1 cellular context compared by ENCODE assay signal in the genomic region with DNA sequence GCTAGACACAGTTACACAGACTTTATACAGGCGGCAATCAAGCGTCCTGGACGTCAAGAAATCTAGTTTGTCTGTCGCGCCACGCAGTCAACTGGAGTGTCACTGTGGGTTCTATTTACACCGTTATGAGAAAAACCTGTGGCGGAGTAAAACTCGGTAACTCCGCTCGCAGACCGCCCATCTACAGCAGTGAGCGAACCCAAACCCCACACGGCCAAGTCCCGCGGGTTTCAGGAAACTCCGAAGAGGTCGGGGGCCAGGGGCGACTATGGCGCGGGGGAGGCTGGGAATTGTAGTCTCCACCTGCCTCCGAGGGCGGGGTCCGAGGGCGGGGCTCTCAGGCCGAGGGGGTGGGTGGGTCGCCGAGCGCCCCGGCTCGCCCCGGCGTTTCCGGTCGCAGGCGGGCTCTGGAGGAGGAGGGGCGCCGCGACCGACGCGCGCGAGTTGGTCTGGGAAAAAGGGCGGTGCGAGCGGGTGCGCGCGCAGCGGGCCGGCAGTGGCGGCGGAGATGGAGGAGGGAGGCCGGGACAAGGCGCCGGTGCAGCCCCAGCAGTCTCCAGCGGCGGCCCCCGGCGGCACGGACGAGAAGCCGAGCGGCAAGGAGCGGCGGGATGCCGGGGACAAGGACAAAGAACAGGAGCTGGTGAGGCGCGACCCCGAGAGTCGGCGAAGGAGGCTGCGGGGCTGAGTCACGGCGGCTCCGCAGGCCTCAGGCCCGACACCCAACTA.
TF ChIP-seq lines count a peak whose summit lies in the region.

A gene (plus strand): TSS at position 483 of the 729 bp plus-strand sequence. CDS start 26 bp downstream, at position 509.

TF ChIP-seq in K562, 482 proteins besides CTCF, POLR2A, EP300 and RAD21 (continued from another document and continues in another):
- TF ChIP-seq, protein P1, sequence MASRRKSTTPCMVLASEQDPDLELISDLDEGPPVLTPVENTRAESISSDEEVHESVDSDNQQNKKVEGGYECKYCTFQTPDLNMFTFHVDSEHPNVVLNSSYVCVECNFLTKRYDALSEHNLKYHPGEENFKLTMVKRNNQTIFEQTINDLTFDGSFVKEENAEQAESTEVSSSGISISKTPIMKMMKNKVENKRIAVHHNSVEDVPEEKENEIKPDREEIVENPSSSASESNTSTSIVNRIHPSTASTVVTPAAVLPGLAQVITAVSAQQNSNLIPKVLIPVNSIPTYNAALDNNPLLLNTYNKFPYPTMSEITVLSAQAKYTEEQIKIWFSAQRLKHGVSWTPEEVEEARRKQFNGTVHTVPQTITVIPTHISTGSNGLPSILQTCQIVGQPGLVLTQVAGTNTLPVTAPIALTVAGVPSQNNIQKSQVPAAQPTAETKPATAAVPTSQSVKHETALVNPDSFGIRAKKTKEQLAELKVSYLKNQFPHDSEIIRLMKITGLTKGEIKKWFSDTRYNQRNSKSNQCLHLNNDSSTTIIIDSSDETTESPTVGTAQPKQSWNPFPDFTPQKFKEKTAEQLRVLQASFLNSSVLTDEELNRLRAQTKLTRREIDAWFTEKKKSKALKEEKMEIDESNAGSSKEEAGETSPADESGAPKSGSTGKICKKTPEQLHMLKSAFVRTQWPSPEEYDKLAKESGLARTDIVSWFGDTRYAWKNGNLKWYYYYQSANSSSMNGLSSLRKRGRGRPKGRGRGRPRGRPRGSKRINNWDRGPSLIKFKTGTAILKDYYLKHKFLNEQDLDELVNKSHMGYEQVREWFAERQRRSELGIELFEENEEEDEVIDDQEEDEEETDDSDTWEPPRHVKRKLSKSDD (conservative IDR thresholded peaks at IDR 0.05; ENCODE audit: low read length) = no peak
- TF ChIP-seq, protein P2, sequence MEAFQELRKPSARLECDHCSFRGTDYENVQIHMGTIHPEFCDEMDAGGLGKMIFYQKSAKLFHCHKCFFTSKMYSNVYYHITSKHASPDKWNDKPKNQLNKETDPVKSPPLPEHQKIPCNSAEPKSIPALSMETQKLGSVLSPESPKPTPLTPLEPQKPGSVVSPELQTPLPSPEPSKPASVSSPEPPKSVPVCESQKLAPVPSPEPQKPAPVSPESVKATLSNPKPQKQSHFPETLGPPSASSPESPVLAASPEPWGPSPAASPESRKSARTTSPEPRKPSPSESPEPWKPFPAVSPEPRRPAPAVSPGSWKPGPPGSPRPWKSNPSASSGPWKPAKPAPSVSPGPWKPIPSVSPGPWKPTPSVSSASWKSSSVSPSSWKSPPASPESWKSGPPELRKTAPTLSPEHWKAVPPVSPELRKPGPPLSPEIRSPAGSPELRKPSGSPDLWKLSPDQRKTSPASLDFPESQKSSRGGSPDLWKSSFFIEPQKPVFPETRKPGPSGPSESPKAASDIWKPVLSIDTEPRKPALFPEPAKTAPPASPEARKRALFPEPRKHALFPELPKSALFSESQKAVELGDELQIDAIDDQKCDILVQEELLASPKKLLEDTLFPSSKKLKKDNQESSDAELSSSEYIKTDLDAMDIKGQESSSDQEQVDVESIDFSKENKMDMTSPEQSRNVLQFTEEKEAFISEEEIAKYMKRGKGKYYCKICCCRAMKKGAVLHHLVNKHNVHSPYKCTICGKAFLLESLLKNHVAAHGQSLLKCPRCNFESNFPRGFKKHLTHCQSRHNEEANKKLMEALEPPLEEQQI (IDR thresholded peaks at IDR 0.05) = no peak
- no peak for TF ChIP-seq ZNF232 (CRISPR knock-in tag; IDR thresholded peaks at IDR 0.05)
- TF ChIP-seq SAP30 (IDR thresholded peaks at IDR 0.05; ENCODE audit: borderline replicate concordance, insufficient read depth, low read depth, low read length, poor library complexity, severe bottlenecking) = peak; percentile 60
- TF ChIP-seq GABPA (tag; conservative IDR thresholded peaks at IDR 0.05; ENCODE audit: low read depth) = peak; percentile 92
- peak; percentile 73 for TF ChIP-seq ARHGAP35 (IDR thresholded peaks at IDR 0.05; ENCODE audit: partially characterized antibody)
- no peak for TF ChIP-seq ZNF146 (CRISPR knock-in tag; IDR thresholded peaks at IDR 0.05; ENCODE audit: unreplicated experiment)
- no peak for TF ChIP-seq YBX1 (IDR thresholded peaks at IDR 0.05)
- no peak for TF ChIP-seq NCOA2 (IDR thresholded peaks at IDR 0.05; ENCODE audit: partially characterized antibody in 2 of 2)
- TF ChIP-seq RBM22 (IDR thresholded peaks at IDR 0.05; ENCODE audit: low read depth, low read length, poor library complexity, severe bottlenecking) = no peak
- TF ChIP-seq, protein P3, sequence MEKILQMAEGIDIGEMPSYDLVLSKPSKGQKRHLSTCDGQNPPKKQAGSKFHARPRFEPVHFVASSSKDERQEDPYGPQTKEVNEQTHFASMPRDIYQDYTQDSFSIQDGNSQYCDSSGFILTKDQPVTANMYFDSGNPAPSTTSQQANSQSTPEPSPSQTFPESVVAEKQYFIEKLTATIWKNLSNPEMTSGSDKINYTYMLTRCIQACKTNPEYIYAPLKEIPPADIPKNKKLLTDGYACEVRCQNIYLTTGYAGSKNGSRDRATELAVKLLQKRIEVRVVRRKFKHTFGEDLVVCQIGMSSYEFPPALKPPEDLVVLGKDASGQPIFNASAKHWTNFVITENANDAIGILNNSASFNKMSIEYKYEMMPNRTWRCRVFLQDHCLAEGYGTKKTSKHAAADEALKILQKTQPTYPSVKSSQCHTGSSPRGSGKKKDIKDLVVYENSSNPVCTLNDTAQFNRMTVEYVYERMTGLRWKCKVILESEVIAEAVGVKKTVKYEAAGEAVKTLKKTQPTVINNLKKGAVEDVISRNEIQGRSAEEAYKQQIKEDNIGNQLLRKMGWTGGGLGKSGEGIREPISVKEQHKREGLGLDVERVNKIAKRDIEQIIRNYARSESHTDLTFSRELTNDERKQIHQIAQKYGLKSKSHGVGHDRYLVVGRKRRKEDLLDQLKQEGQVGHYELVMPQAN (IDR thresholded peaks at IDR 0.05; ENCODE audit: borderline replicate concordance) = no peak
- TF ChIP-seq, protein P4, sequence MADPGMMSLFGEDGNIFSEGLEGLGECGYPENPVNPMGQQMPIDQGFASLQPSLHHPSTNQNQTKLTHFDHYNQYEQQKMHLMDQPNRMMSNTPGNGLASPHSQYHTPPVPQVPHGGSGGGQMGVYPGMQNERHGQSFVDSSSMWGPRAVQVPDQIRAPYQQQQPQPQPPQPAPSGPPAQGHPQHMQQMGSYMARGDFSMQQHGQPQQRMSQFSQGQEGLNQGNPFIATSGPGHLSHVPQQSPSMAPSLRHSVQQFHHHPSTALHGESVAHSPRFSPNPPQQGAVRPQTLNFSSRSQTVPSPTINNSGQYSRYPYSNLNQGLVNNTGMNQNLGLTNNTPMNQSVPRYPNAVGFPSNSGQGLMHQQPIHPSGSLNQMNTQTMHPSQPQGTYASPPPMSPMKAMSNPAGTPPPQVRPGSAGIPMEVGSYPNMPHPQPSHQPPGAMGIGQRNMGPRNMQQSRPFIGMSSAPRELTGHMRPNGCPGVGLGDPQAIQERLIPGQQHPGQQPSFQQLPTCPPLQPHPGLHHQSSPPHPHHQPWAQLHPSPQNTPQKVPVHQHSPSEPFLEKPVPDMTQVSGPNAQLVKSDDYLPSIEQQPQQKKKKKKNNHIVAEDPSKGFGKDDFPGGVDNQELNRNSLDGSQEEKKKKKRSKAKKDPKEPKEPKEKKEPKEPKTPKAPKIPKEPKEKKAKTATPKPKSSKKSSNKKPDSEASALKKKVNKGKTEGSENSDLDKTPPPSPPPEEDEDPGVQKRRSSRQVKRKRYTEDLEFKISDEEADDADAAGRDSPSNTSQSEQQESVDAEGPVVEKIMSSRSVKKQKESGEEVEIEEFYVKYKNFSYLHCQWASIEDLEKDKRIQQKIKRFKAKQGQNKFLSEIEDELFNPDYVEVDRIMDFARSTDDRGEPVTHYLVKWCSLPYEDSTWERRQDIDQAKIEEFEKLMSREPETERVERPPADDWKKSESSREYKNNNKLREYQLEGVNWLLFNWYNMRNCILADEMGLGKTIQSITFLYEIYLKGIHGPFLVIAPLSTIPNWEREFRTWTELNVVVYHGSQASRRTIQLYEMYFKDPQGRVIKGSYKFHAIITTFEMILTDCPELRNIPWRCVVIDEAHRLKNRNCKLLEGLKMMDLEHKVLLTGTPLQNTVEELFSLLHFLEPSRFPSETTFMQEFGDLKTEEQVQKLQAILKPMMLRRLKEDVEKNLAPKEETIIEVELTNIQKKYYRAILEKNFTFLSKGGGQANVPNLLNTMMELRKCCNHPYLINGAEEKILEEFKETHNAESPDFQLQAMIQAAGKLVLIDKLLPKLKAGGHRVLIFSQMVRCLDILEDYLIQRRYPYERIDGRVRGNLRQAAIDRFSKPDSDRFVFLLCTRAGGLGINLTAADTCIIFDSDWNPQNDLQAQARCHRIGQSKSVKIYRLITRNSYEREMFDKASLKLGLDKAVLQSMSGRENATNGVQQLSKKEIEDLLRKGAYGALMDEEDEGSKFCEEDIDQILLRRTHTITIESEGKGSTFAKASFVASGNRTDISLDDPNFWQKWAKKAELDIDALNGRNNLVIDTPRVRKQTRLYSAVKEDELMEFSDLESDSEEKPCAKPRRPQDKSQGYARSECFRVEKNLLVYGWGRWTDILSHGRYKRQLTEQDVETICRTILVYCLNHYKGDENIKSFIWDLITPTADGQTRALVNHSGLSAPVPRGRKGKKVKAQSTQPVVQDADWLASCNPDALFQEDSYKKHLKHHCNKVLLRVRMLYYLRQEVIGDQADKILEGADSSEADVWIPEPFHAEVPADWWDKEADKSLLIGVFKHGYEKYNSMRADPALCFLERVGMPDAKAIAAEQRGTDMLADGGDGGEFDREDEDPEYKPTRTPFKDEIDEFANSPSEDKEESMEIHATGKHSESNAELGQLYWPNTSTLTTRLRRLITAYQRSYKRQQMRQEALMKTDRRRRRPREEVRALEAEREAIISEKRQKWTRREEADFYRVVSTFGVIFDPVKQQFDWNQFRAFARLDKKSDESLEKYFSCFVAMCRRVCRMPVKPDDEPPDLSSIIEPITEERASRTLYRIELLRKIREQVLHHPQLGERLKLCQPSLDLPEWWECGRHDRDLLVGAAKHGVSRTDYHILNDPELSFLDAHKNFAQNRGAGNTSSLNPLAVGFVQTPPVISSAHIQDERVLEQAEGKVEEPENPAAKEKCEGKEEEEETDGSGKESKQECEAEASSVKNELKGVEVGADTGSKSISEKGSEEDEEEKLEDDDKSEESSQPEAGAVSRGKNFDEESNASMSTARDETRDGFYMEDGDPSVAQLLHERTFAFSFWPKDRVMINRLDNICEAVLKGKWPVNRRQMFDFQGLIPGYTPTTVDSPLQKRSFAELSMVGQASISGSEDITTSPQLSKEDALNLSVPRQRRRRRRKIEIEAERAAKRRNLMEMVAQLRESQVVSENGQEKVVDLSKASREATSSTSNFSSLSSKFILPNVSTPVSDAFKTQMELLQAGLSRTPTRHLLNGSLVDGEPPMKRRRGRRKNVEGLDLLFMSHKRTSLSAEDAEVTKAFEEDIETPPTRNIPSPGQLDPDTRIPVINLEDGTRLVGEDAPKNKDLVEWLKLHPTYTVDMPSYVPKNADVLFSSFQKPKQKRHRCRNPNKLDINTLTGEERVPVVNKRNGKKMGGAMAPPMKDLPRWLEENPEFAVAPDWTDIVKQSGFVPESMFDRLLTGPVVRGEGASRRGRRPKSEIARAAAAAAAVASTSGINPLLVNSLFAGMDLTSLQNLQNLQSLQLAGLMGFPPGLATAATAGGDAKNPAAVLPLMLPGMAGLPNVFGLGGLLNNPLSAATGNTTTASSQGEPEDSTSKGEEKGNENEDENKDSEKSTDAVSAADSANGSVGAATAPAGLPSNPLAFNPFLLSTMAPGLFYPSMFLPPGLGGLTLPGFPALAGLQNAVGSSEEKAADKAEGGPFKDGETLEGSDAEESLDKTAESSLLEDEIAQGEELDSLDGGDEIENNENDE (IDR thresholded peaks at IDR 0.05; ENCODE audit: low read depth, low read length) = no peak
- no peak for TF ChIP-seq ETS2 (tag; IDR thresholded peaks at IDR 0.05; ENCODE audit: borderline replicate concordance, poor library complexity, severe bottlenecking)
- no peak for TF ChIP-seq PRMT5 (CRISPR knock-in tag; IDR thresholded peaks at IDR 0.05)
- TF ChIP-seq, protein P5, sequence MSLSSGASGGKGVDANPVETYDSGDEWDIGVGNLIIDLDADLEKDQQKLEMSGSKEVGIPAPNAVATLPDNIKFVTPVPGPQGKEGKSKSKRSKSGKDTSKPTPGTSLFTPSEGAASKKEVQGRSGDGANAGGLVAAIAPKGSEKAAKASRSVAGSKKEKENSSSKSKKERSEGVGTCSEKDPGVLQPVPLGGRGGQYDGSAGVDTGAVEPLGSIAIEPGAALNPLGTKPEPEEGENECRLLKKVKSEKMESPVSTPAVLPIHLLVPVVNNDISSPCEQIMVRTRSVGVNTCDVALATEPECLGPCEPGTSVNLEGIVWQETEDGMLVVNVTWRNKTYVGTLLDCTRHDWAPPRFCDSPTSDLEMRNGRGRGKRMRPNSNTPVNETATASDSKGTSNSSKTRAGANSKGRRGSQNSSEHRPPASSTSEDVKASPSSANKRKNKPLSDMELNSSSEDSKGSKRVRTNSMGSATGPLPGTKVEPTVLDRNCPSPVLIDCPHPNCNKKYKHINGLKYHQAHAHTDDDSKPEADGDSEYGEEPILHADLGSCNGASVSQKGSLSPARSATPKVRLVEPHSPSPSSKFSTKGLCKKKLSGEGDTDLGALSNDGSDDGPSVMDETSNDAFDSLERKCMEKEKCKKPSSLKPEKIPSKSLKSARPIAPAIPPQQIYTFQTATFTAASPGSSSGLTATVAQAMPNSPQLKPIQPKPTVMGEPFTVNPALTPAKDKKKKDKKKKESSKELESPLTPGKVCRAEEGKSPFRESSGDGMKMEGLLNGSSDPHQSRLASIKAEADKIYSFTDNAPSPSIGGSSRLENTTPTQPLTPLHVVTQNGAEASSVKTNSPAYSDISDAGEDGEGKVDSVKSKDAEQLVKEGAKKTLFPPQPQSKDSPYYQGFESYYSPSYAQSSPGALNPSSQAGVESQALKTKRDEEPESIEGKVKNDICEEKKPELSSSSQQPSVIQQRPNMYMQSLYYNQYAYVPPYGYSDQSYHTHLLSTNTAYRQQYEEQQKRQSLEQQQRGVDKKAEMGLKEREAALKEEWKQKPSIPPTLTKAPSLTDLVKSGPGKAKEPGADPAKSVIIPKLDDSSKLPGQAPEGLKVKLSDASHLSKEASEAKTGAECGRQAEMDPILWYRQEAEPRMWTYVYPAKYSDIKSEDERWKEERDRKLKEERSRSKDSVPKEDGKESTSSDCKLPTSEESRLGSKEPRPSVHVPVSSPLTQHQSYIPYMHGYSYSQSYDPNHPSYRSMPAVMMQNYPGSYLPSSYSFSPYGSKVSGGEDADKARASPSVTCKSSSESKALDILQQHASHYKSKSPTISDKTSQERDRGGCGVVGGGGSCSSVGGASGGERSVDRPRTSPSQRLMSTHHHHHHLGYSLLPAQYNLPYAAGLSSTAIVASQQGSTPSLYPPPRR (CRISPR knock-in tag; IDR thresholded peaks at IDR 0.05; ENCODE audit: borderline replicate concordance) = no peak
- TF ChIP-seq CEBPB (tag; IDR thresholded peaks at IDR 0.05) = no peak
- peak; percentile 68 for TF ChIP-seq POLR2B (IDR thresholded peaks at IDR 0.05; ENCODE audit: low read depth, partially characterized antibody)
- TF ChIP-seq CC2D1A (IDR thresholded peaks at IDR 0.05) = no peak
- peak; percentile 59 for TF ChIP-seq EGR1 (conservative IDR thresholded peaks at IDR 0.05)
- TF ChIP-seq ZNF445 (CRISPR knock-in tag; IDR thresholded peaks at IDR 0.05; ENCODE audit: low read depth) = no peak
- no peak for TF ChIP-seq JUNB (CRISPR knock-in tag; conservative IDR thresholded peaks at IDR 0.05)
- peak; percentile 44; the same call in 1 of the 2 replicates for TF ChIP-seq L3MBTL2 (IDR thresholded peaks at IDR 0.05)
